ENCODE assay signal across 8 cellular contexts in the genomic region with DNA sequence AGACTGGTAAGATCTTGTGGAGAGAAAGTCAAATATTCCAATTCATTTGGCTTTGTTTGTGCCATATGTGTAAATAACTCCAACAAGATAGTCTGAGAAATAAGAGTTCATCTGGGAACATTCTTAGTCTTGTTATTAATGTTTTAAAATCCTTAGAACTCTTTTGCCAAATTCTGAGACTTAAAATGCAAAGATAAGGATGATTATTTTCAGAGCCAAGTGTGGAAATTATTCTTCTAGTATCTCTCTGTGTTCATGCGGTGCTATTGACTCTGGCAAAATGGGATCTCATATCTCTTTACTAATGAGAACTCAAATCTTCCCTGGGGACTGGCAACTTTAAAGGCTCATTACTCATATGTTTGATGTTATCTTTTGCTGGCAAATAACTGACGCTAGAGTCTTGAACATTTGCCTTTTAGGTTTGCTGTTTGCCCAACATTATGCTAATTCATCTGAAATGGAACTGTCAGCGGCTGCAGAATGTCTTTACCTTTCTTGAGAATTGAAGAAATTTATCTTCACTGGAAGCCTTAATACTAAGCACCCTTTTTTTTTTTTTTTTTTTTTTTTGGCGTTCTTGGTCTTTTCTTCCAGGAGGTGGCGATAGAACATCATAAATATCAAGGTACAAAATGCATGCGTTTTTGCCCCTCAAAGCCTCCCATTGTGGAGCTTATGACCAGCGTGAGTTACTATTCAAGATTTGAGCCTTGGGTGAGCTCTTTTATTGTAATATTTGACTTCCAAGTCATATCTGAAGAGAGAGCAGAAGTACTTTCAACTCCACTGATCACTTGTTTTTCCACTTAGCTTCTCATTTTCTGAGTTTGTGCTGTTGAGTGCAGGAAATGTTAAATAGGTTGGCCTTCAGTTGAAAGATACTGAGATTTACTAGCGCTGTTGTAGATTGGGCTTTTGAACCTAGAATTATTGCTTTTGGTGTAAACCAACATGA.
DNase-seq lines count a peak whose midpoint lies in the region; ATAC-seq and TF ChIP-seq lines count a peak whose summit lies in the region.

No MANE protein-coding gene starts in this region.

- CTCF ChIA-PET in HEK293 (lab: Yijun Ruan, JAX): interaction anchor here (0.5 to 2.8 kb wide), 38 partner anchors 9 to 962 kb away, joined by 3 to 22 read pairs (median 4); no protein-coding TSS in a partner anchor

- no peak overlapping the region for H3K27ac ChIP-seq in HEK293 (ENCODE audit: extremely low read depth, low read depth, low read length)
- peak overlapping the region; percentile 59 to 74 for H3K27ac ChIP-seq in right atrium auricular region
- H3K27ac ChIP-seq in skeletal muscle tissue (ENCODE audit: low read depth, low read length): peak overlapping the region; percentile 78

- DNase-seq in DMS79 treated with DMSO at 0.1 percent for 48 hours (lab: John Stamatoyannopoulos, UW): peak; percentile 76
- DNase-seq in NCI-H2227 (lab: John Stamatoyannopoulos, UW; ENCODE audit: unreplicated experiment): peak; percentile 72
- DNase-seq in amniotic stem cell (lab: John Stamatoyannopoulos, UW): peak; percentile 59
- no peak for DNase-seq in right atrium auricular region (ENCODE audit: low spot score)

- ATAC-seq in HG03571 (IDR thresholded peaks at IDR 0.05; ENCODE audit: unreplicated experiment) (no peak), HG03025 (IDR thresholded peaks at IDR 0.05; ENCODE audit: low FRiP score, unreplicated experiment) (no peak)

- POLR2A ChIA-PET in HEK293 (lab: Yijun Ruan, JAX): interaction anchor here (1.2 kb wide), 1 partner anchor 75 kb away, joined by 10 read pairs; no protein-coding TSS in a partner anchor

- peak overlapping the region; percentile 62 to 68 (median 66) for H3K9ac ChIP-seq in skeletal muscle tissue (ENCODE audit: low read depth in 1 of 3, low read length in 3 of 3)

- TF ChIP-seq CTCF in HEK293 (tag by site-specific recombination; IDR thresholded peaks at IDR 0.05) (peak; percentile 59; the same call in 1 of the 2 replicates), right atrium auricular region (IDR thresholded peaks at IDR 0.05) (peak; percentile 39 to 69)

- H3K4me1 ChIP-seq in HEK293 (ENCODE audit: control insufficient read depth, insufficient read depth, low read length): peaks cover 7% of the 10 kb centered on the region
- H3K4me1 ChIP-seq in right atrium auricular region: peaks cover 0 to 50% of the 10 kb centered on the region in 2 donors
- peaks cover 20 to 40% (median 35%) of the 10 kb centered on the region in 3 donors for H3K4me1 ChIP-seq in skeletal muscle tissue (ENCODE audit: control insufficient read depth in 3 of 3, insufficient read depth in 3 of 3, low read length in 3 of 3)

- H3K4me3 ChIP-seq in HEK293 (ENCODE audit: low read depth, low read length): no peak overlapping the region
- no peak overlapping the region for H3K4me3 ChIP-seq in right atrium auricular region
- peak overlapping the region; percentile 22 to 48 (median 47) for H3K4me3 ChIP-seq in skeletal muscle tissue (ENCODE audit: low read length in 3 of 3)

- H3K36me3 ChIP-seq in HEK293 (ENCODE audit: control insufficient read depth in 2 of 2, insufficient read depth in 1 of 2, low read length in 2 of 2) (no peaks in the 10 kb centered on the region), right atrium auricular region (no peaks in the 10 kb centered on the region), skeletal muscle tissue (ENCODE audit: control insufficient read depth in 3 of 3, insufficient read depth in 3 of 3, low read length in 3 of 3) (no peaks in the 10 kb centered on the region)

- H3K27me3 ChIP-seq in right atrium auricular region (no peaks in the 10 kb centered on the region), skeletal muscle tissue (ENCODE audit: control insufficient read depth in 3 of 3, insufficient read depth in 3 of 3, low read length in 3 of 3) (no peaks in the 10 kb centered on the region)

- H3K9me3 ChIP-seq in HEK293 (ENCODE audit: control insufficient read depth, insufficient read depth, low read depth, low read length) (no peaks in the 10 kb centered on the region), right atrium auricular region (no peaks in the 10 kb centered on the region), skeletal muscle tissue (ENCODE audit: control insufficient read depth in 3 of 3, low read length in 3 of 3) (no peaks in the 10 kb centered on the region)

TF ChIP-seq in HEK293, 187 proteins besides CTCF, POLR2A, EP300 and RAD21 (continues in another document):
- no peak for TF ChIP-seq IKZF3 (tag by site-specific recombination; IDR thresholded peaks at IDR 0.05)
- peak; percentile 59 for TF ChIP-seq ZEB2 (tag by site-specific recombination; IDR thresholded peaks at IDR 0.05)
- peak; percentile 84 for TF ChIP-seq FEZF1 (tag by site-specific recombination; IDR thresholded peaks at IDR 0.05)
- no peak for TF ChIP-seq YY2 (tag by site-specific recombination; IDR thresholded peaks at IDR 0.05)
- TF ChIP-seq ZNF654 (tag by site-specific recombination; IDR thresholded peaks at IDR 0.05; ENCODE audit: low read depth): peak; percentile 97
- peak; percentile 90 for TF ChIP-seq GLIS1 (tag by site-specific recombination; IDR thresholded peaks at IDR 0.05)
- 0 out of 2 replicates have a peak, but pooled peaks have one; percentile 21 for TF ChIP-seq ZNF391 (tag by site-specific recombination; IDR thresholded peaks at IDR 0.05; ENCODE audit: borderline replicate concordance, low read depth)
- TF ChIP-seq, protein P1, sequence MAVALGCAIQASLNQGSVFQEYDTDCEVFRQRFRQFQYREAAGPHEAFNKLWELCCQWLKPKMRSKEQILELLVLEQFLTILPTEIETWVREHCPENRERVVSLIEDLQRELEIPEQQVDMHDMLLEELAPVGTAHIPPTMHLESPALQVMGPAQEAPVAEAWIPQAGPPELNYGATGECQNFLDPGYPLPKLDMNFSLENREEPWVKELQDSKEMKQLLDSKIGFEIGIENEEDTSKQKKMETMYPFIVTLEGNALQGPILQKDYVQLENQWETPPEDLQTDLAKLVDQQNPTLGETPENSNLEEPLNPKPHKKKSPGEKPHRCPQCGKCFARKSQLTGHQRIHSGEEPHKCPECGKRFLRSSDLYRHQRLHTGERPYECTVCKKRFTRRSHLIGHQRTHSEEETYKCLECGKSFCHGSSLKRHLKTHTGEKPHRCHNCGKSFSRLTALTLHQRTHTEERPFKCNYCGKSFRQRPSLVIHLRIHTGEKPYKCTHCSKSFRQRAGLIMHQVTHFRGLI (tag by site-specific recombination; IDR thresholded peaks at IDR 0.05): peak; percentile 60
- TF ChIP-seq, protein P2, sequence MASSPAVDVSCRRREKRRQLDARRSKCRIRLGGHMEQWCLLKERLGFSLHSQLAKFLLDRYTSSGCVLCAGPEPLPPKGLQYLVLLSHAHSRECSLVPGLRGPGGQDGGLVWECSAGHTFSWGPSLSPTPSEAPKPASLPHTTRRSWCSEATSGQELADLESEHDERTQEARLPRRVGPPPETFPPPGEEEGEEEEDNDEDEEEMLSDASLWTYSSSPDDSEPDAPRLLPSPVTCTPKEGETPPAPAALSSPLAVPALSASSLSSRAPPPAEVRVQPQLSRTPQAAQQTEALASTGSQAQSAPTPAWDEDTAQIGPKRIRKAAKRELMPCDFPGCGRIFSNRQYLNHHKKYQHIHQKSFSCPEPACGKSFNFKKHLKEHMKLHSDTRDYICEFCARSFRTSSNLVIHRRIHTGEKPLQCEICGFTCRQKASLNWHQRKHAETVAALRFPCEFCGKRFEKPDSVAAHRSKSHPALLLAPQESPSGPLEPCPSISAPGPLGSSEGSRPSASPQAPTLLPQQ (tag by site-specific recombination; IDR thresholded peaks at IDR 0.05): no peak
- TF ChIP-seq ZBTB17 (tag by site-specific recombination; IDR thresholded peaks at IDR 0.05): peak; percentile 48
- no peak for TF ChIP-seq ZFP3 (tag by site-specific recombination; IDR thresholded peaks at IDR 0.05; ENCODE audit: low read depth)
- TF ChIP-seq ZSCAN23 (tag by site-specific recombination; IDR thresholded peaks at IDR 0.05): no peak
- TF ChIP-seq, protein P3, sequence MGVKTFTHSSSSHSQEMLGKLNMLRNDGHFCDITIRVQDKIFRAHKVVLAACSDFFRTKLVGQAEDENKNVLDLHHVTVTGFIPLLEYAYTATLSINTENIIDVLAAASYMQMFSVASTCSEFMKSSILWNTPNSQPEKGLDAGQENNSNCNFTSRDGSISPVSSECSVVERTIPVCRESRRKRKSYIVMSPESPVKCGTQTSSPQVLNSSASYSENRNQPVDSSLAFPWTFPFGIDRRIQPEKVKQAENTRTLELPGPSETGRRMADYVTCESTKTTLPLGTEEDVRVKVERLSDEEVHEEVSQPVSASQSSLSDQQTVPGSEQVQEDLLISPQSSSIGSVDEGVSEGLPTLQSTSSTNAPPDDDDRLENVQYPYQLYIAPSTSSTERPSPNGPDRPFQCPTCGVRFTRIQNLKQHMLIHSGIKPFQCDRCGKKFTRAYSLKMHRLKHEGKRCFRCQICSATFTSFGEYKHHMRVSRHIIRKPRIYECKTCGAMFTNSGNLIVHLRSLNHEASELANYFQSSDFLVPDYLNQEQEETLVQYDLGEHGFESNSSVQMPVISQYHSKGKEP (tag by site-specific recombination; IDR thresholded peaks at IDR 0.05): peak; percentile 69; the same call in 1 of the 2 replicates
- TF ChIP-seq ZNF701 (tag by site-specific recombination; IDR thresholded peaks at IDR 0.05): no peak

Comparison
In these comparisons a context has a peak if more than half of its experiments do, and no peak if none do; other contexts are left out.
1. H3K4me3 ChIP-seq: peak in skeletal muscle tissue (3 of 3); none in HEK293 (single experiment) and right atrium auricular region (0 of 2).